Comparison of ENCODE assay signal across 8 cellular contexts in genomic region chr10:22713853-22714523, GRCh38. TPM values are rescaled to one million over a fixed set of nuclear protein-coding genes. Genes with fewer than 3 reads are reported as not detected.
DNase-seq lines count a peak whose midpoint lies in the region; ATAC-seq and TF ChIP-seq lines count a peak whose summit lies in the region.

No MANE protein-coding gene starts in this region.

- no peaks in the 10 kb centered on the region for H3K36me3 Mint-ChIP-seq in HFFc6 (ENCODE audit: low read depth)

- H3K36me3 ChIP-seq in parathyroid adenoma (ENCODE audit: control insufficient read depth, insufficient read depth, low read length) = no peaks in the 10 kb centered on the region

- peak; percentile 19 for ATAC-seq in foreskin keratinocyte
- no peak for ATAC-seq in GM18873 (IDR thresholded peaks at IDR 0.05; ENCODE audit: low FRiP score, unreplicated experiment)

- no peak for TF ChIP-seq CTCF in HFFc6 (IDR thresholded peaks at IDR 0.05)
- no peak for TF ChIP-seq CTCF in foreskin keratinocyte (conservative IDR thresholded peaks at IDR 0.05)
- no peak for TF ChIP-seq CTCF in parathyroid adenoma (IDR thresholded peaks at IDR 0.05)

- H3K4me1 Mint-ChIP-seq in HFFc6 (ENCODE audit: low read depth) = peaks cover 33% of the 10 kb centered on the region

- peak overlapping the region; percentile 61; the same call in 1 of the 2 replicates for H3K27ac Mint-ChIP-seq in HFFc6

- H3K4me2 ChIP-seq in parathyroid adenoma (ENCODE audit: low read length) = peak overlapping the region; percentile 86

- H3K9ac ChIP-seq in parathyroid adenoma = no peak overlapping the region

- H3K9me3 Mint-ChIP-seq in HFFc6 = no peaks in the 10 kb centered on the region

- peaks cover 6% of the 10 kb centered on the region for H3K4me1 ChIP-seq in foreskin keratinocyte
- no peaks in the 10 kb centered on the region for H3K4me1 ChIP-seq in parathyroid adenoma

- H3K27me3 ChIP-seq in foreskin keratinocyte (peaks cover 3% of the 10 kb centered on the region), parathyroid adenoma (ENCODE audit: control insufficient read depth, insufficient read depth, low read length) (no peaks in the 10 kb centered on the region)

- peak overlapping the region; percentile 97 for H3K4me3 ChIP-seq in GM08714 (ENCODE audit: low read length)
- H3K4me3 ChIP-seq in parathyroid adenoma (ENCODE audit: low read depth, low read length) = peak overlapping the region; percentile 66

- H3K9me3 ChIP-seq in parathyroid adenoma (ENCODE audit: control insufficient read depth, low read length) = no peaks in the 10 kb centered on the region

- H2AFZ ChIP-seq in parathyroid adenoma = peak overlapping the region; percentile 87

- DNase-seq in HFFc6 = no peak
- peak; percentile 69 for DNase-seq in NCI-H146 (lab: John Stamatoyannopoulos, UW)
- DNase-seq in activated T-cell treated with anti-CD3 and anti-CD28 coated beads for 48 hours (ENCODE audit: low read depth) = peak; percentile 31
- DNase-seq in foreskin keratinocyte = peak in 1 of 2 donors; percentile 9
- no peak for DNase-seq in NCI-H1436 (lab: John Stamatoyannopoulos, UW)

- no peak overlapping the region for H3K27ac ChIP-seq in foreskin keratinocyte
- H3K27ac ChIP-seq in parathyroid adenoma = peak overlapping the region; percentile 26

- H3K4me3 Mint-ChIP-seq in HFFc6 = peak overlapping the region; percentile 92

- H3K27me3 Mint-ChIP-seq in HFFc6 (ENCODE audit: insufficient read depth) = peaks cover 3% of the 10 kb centered on the region

- no peaks in the 10 kb centered on the region for H3K79me2 ChIP-seq in parathyroid adenoma

RNA-seq across cellular contexts. Expression of gene PIP4K2A, which starts 0.4 kb away (rescaled TPM):
- 10 to 100 TPM; 50.1 to 67.9 (median 58.9) TPM for total RNA-seq in HFFc6 (2021; fragmentation: NEBNext Ultra II Directional; extraction: Animal tissue kit (Norgen Biotek cat#: 25700))
- 15.1 and 16.0 TPM in 2 replicates for total RNA-seq in foreskin keratinocyte
- 6.3 and 6.7 TPM in 2 replicates for polyA plus RNA-seq in foreskin keratinocyte

Comparison
In these comparisons a context has a peak if more than half of its experiments do, and no peak if none do; other contexts are left out.
1. DNase-seq: peak in NCI-H146 (single experiment) and activated T-cell treated with anti-CD3 and anti-CD28 coated beads for 48 hours (single experiment); none in HFFc6 (single experiment) and NCI-H1436 (single experiment).